1 cellular context compared by ENCODE assay signal in the genomic region with DNA sequence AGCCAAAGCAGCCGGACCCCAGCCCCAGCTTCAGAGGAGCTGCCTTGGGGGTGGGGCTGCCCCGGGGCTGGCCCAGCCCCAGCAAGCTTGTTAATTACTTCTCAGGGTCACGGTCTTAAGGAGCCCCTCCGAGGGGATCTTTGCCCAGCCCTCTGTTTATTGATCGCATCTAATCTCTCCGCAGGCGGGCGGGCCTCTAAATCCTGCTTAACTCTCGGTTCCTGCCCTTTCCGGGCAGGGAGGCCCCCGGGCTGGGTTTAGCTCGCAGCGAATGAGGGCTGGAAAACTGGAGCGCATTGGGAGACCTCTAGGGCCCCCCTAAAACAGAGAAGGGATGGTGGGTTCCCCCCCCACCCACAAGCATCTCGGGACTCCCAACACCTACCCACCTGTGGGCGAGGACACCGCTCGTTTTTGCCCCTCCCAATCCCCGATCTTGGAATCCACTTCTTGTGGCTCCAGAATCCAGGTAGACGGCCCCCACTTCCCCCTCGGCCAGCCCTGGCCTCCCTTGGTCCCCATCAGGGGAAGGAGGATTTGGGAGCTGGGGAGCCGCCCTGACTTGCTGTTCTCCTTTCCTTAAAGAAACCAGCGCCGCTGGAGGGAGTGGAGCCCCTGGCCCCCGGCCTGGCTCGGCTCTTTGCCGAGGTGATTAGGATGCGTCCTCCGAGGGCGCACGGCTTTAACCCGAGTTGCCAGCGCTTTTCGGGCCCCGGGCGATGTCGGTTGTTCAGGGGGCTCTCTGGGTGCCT.
TF ChIP-seq lines count a peak whose summit lies in the region.

No MANE protein-coding gene starts in this region.

TF ChIP-seq in IMR-90, 13 proteins besides CTCF, POLR2A, EP300 and RAD21:
- TF ChIP-seq SMC3 (IDR thresholded peaks at IDR 0.05; ENCODE audit: low read depth, low read length) (no peak), RFX5 (IDR thresholded peaks at IDR 0.05; ENCODE audit: low read depth, low read length) (no peak), RCOR1 (IDR thresholded peaks at IDR 0.05; ENCODE audit: insufficient replicate concordance, low read length) (no peak), MAFK (IDR thresholded peaks at IDR 0.05; ENCODE audit: low read depth, low read length) (no peak), MAZ (IDR thresholded peaks at IDR 0.05; ENCODE audit: borderline replicate concordance, low read depth, low read length) (no peak), MXI1 (IDR thresholded peaks at IDR 0.05; ENCODE audit: borderline replicate concordance, low read depth, low read length) (no peak), USF2 (IDR thresholded peaks at IDR 0.05; ENCODE audit: low read depth, low read length) (no peak), FOS (IDR thresholded peaks at IDR 0.05; ENCODE audit: low read depth, low read length) (no peak), NFE2L2 (IDR thresholded peaks at IDR 0.05; ENCODE audit: low read depth, low read length) (no peak), ELK1 (IDR thresholded peaks at IDR 0.05; ENCODE audit: borderline replicate concordance, low read depth, low read length) (no peak), CHD1 (IDR thresholded peaks at IDR 0.05; ENCODE audit: low read depth, low read length) (no peak), BHLHE40 (IDR thresholded peaks at IDR 0.05; ENCODE audit: low read depth, low read length) (no peak), CEBPB (IDR thresholded peaks at IDR 0.05; ENCODE audit: low read depth, low read length) (no peak)
